ENCODE assay signal across 27 cellular contexts in the genomic region with DNA sequence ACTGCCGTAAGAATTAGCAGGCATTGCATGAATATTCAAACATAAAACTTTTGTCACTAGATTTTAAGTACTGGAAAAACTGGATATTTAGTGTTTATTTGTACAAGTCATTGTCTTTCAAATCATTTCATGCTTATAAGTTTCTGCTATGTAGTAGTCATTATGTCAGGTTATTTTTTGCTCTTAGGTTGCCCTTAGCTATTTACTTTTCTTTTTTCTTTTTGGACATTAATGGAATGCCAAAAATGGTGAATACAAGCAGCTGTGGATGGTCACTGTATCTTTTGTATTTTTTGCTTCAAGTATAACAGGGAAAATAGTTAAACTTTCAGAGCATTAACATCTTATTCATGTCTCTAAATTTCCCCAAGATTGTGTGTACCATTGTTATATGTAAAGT. TPM values are rescaled to one million over a fixed set of nuclear protein-coding genes. Genes with fewer than 3 reads are reported as not detected.
DNase-seq lines count a peak whose midpoint lies in the region; ATAC-seq and TF ChIP-seq lines count a peak whose summit lies in the region.
"Had no signal": no experiment of that assay in that cellular context is flagged by ENCODE, and none has a peak within 500 bp of the region (broad histone marks: within the 10 kb centered on the region; RNA-seq: fewer than 3 reads in every experiment).

No MANE protein-coding gene starts in this region.

- no peaks in the 10 kb centered on the region for H3K27me3 Mint-ChIP-seq in brain
- no peaks in the 10 kb centered on the region for H3K27me3 Mint-ChIP-seq in CD8-positive, alpha-beta T cell (ENCODE audit: low read depth)

- H3K27ac ChIP-seq in 22Rv1, result 0 out of 2 replicates have a peak overlapping the region, but pooled peaks have one; percentile 8
- H3K27ac ChIP-seq in CD8-positive, alpha-beta T cell (ENCODE audit: low read depth, low read length), result no peak overlapping the region
- H3K27ac ChIP-seq: RWPE1 had no signal

- no peaks in the 10 kb centered on the region for H3K27me3 ChIP-seq in CD8-positive, alpha-beta T cell (ENCODE audit: insufficient read depth, low read length)
- H3K27me3 ChIP-seq: BE2C had no signal

- no peaks in the 10 kb centered on the region for H3K4me1 ChIP-seq in CD8-positive, alpha-beta T cell (ENCODE audit: insufficient read depth, low read length)
- H3K4me1 ChIP-seq: BE2C had no signal

- TF ChIP-seq CTCF in 22Rv1 (IDR thresholded peaks at IDR 0.05) (no peak), brain (conservative IDR thresholded peaks at IDR 0.05) (no peak)
- no peak for TF ChIP-seq CTCF in CD8-positive, alpha-beta T cell (IDR thresholded peaks at IDR 0.05)

- peak overlapping the region in 4 of 5 experiments; percentile 10 to 78 (median 60) for H3K27ac Mint-ChIP-seq in brain
- no peak overlapping the region for H3K27ac Mint-ChIP-seq in CD8-positive, alpha-beta T cell

- H3K4me3 ChIP-seq in CD8-positive, alpha-beta T cell (ENCODE audit: low read depth, low read length), result no peak overlapping the region
- H3K4me3 ChIP-seq: K562 had no signal

- H3K36me3 Mint-ChIP-seq in brain, result peaks cover 73% of the 10 kb centered on the region
- peaks cover 74% of the 10 kb centered on the region for H3K36me3 Mint-ChIP-seq in CD8-positive, alpha-beta T cell

- peaks cover 4% of the 10 kb centered on the region for H3K4me1 Mint-ChIP-seq in brain
- H3K4me1 Mint-ChIP-seq in CD8-positive, alpha-beta T cell (ENCODE audit: low read depth), result no peaks in the 10 kb centered on the region
- H3K4me1 Mint-ChIP-seq: CD14-positive monocyte had no signal

- no peak for ATAC-seq in CD8-positive, alpha-beta T cell
- ATAC-seq in GM21825 (IDR thresholded peaks at IDR 0.05; ENCODE audit: unreplicated experiment) (no peak), HG02798 (IDR thresholded peaks at IDR 0.05; ENCODE audit: poor library complexity, unreplicated experiment) (no peak)
- ATAC-seq: HepG2, K562, Panc1 had no signal

- POLR2A ChIA-PET in HEK293T (lab: Yijun Ruan, JAX), result no interaction called here
- POLR2A ChIA-PET in CD8-positive, alpha-beta T cell (lab: Charles Lee), result no interaction called here

- intact Hi-C loops in CD8-positive, alpha-beta T cell (cut with DNase I, micrococcal nuclease), result no loop called here

- H3K9me3 ChIP-seq in CD8-positive, alpha-beta T cell (ENCODE audit: low read length), result no peaks in the 10 kb centered on the region
- H3K9me3 ChIP-seq: BE2C had no signal

- H3K36me3 ChIP-seq in CD8-positive, alpha-beta T cell (ENCODE audit: insufficient read depth, low read length), result peaks cover 37% of the 10 kb centered on the region

- no peak overlapping the region for H3K4me3 Mint-ChIP-seq in brain
- no peak overlapping the region for H3K4me3 Mint-ChIP-seq in CD8-positive, alpha-beta T cell
- H3K4me3 Mint-ChIP-seq: CD14-positive monocyte had no signal

- peaks cover 0 to 3% (median under 1%) of the 10 kb centered on the region in 5 experiments for H3K9me3 Mint-ChIP-seq in brain
- H3K9me3 Mint-ChIP-seq in CD8-positive, alpha-beta T cell, result no peaks in the 10 kb centered on the region
- H3K9me3 Mint-ChIP-seq: CD14-positive monocyte had no signal

- DNase-seq in EH (ENCODE audit: low read depth), result peak; percentile 7
- peak; percentile 35 for DNase-seq in fibroblast of gingiva (ENCODE audit: low read depth)
- no peak for DNase-seq in HEK293T (ENCODE audit: extremely low spot score)
- no peak for DNase-seq in CD8-positive, alpha-beta T cell
- DNase-seq: BE2C; Calu3; DMS79 treated with DMSO at 0.1 percent for 48 hours; Kasumi-1; NCI-H1105 treated with DMSO at 0.1 percent for 48 hours; NCI-H1694; NCI-H2029 treated with DMSO at 0.1 percent for 48 hours; NCI-H446 treated with DMSO at 0.1 percent for 48 hours; NCI-H526; NCI-H82; NK-92 treated with Interleukin-12 subunit alpha and Interleukin-12 subunit beta, amount 100 ng/mL, for 24 hours; SHP77 had no signal

- CTCF ChIA-PET in HEK293T (lab: Yijun Ruan, JAX), result no interaction called here
- CTCF ChIA-PET in CD8-positive, alpha-beta T cell (lab: Charles Lee), result interaction anchor here (1.0 kb wide), 1 partner anchor 10 kb away, joined by 4 read pairs; no protein-coding TSS in a partner anchor

TF ChIP-seq in HEK293T, 16 proteins besides CTCF, POLR2A, EP300 and RAD21:
- TF ChIP-seq FOXM1 (IDR thresholded peaks at IDR 0.05; ENCODE audit: borderline replicate concordance) (no peak), LEF1 (IDR thresholded peaks at IDR 0.05; ENCODE audit: borderline replicate concordance) (no peak), BHLHE40 (IDR thresholded peaks at IDR 0.05; ENCODE audit: borderline replicate concordance) (no peak), FOXK2 (IDR thresholded peaks at IDR 0.05) (no peak), CTBP1 (IDR thresholded peaks at IDR 0.05; ENCODE audit: borderline replicate concordance) (no peak), ZNF384 (IDR thresholded peaks at IDR 0.05) (no peak), L3MBTL2 (conservative IDR thresholded peaks at IDR 0.05) (no peak), TARDBP (IDR thresholded peaks at IDR 0.05) (no peak), ELF4 (IDR thresholded peaks at IDR 0.05) (no peak), SP1 (IDR thresholded peaks at IDR 0.05) (no peak), NFRKB (IDR thresholded peaks at IDR 0.05) (no peak), SUZ12 (IDR thresholded peaks at IDR 0.05) (no peak)
- TF ChIP-seq, protein P1, sequence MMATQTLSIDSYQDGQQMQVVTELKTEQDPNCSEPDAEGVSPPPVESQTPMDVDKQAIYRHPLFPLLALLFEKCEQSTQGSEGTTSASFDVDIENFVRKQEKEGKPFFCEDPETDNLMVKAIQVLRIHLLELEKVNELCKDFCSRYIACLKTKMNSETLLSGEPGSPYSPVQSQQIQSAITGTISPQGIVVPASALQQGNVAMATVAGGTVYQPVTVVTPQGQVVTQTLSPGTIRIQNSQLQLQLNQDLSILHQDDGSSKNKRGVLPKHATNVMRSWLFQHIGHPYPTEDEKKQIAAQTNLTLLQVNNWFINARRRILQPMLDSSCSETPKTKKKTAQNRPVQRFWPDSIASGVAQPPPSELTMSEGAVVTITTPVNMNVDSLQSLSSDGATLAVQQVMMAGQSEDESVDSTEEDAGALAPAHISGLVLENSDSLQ (IDR thresholded peaks at IDR 0.05), result no peak

RNA-seq across cellular contexts. Expression of gene KCNJ13, which starts 18.6 kb away (rescaled TPM):
- polyA plus RNA-seq in brain (ENCODE audit: insufficient read depth, low read depth, low replicate concordance), result not detected
- not detected for total RNA-seq in CD8-positive, alpha-beta T cell
- total RNA-seq: Calu3, HepG2, HT1080, K562, M059J had no signal
- polyA plus RNA-seq: CD14-positive monocyte, HepG2 had no signal

Comparison
In these comparisons a context has a peak if more than half of its experiments do, and no peak if none do; other contexts are left out.
1. DNase-seq: peak in EH (single experiment) and fibroblast of gingiva (single experiment); none in HEK293T (single experiment) and CD8-positive, alpha-beta T cell (0 of 7).